Comparison of ENCODE assay signal across 18 cellular contexts in genomic region chr16:4884972-4885874, GRCh38. TPM values are rescaled to one million over a fixed set of nuclear protein-coding genes. Genes with fewer than 3 reads are reported as not detected.
DNase-seq lines count a peak whose midpoint lies in the region; ATAC-seq, FAIRE-seq and TF ChIP-seq lines count a peak whose summit lies in the region.
"Had no signal": no experiment of that assay in that cellular context is flagged by ENCODE, and none has a peak within 500 bp of the region (broad histone marks: within the 10 kb centered on the region; RNA-seq: fewer than 3 reads in every experiment).

No MANE protein-coding gene starts in this region.

- BruUV-seq in GM12878 (replicated peaks; lab: Mats Ljungman, UMichigan): no TSS peak

- TF ChIP-seq CTCF in natural killer cell (IDR thresholded peaks at IDR 0.05) (no peak), GM12878 (IDR thresholded peaks at IDR 0.05 in 2 of 3, conservative IDR thresholded peaks at IDR 0.05 in 1 of 3; ENCODE audit: control insufficient read depth in 2 of 3, extremely low read depth in 1 of 3, insufficient read depth in 1 of 3, low read depth in 3 of 3, low read length in 3 of 3) (no peak), nephron progenitor cell (IDR thresholded peaks at IDR 0.05) (no peak)

- ATAC-seq in natural killer cell (no peak), GM12878 (no peak), HG02610 (IDR thresholded peaks at IDR 0.05; ENCODE audit: unreplicated experiment) (no peak), HG02571 (IDR thresholded peaks at IDR 0.05; ENCODE audit: unreplicated experiment) (no peak)
- no peak for ATAC-seq in natural killer cell treated with Interleukin-12 subunit alpha and Interleukin-12 subunit beta and Interleukin-15 and Interleukin-18, amount 100 ng/mL, for 72 hours
- ATAC-seq: A549, Panc1 had no signal

- SMC1A ChIA-PET in GM12878 (lab: Charles Lee; ENCODE audit: uncharacterized antibody, unreplicated experiment): no interaction called here

- in situ Hi-C loops in GM12878 (cut with MboI): no loop called here

- H4K20me1 ChIP-seq in GM12878 (ENCODE audit: control insufficient read depth, insufficient read depth): no peaks in the 10 kb centered on the region

- H3K27ac ChIP-seq in GM12878 (ENCODE audit: control insufficient read depth, insufficient read depth): no peak overlapping the region
- H3K27ac ChIP-seq: A549; BLaER1 treated with 17β-estradiol and CSF1 and Interleukin-3, amounts not matched to agents 10 nM and 100 nM; SK-N-MC had no signal

- no peaks in the 10 kb centered on the region for H3K27me3 Mint-ChIP-seq in natural killer cell (ENCODE audit: low read depth in 2 of 2)
- H3K27me3 Mint-ChIP-seq in natural killer cell treated with Interleukin-12 subunit alpha and Interleukin-12 subunit beta and Interleukin-15 and Interleukin-18, amount 100 ng/mL, for 72 hours: no peaks in the 10 kb centered on the region
- H3K27me3 Mint-ChIP-seq in nephron progenitor cell (ENCODE audit: low read depth, poor library complexity): peaks cover 3% of the 10 kb centered on the region

- peaks cover 0 to 10% of the 10 kb centered on the region in 2 experiments; a peak in 3 of 4 replicates for H3K36me3 ChIP-seq in GM12878 (ENCODE audit: control insufficient read depth in 2 of 2, insufficient read depth in 2 of 2, low read length in 1 of 2)

- WGBS in GM12878 (ENCODE audit: insufficient coverage, insufficient replicate concordance, low lambda C conversion rate, missing lambda C conversion rate): 96% methylated on average over 45 of the region's 45 CpGs

- no peaks in the 10 kb centered on the region for H3K9me3 Mint-ChIP-seq in natural killer cell
- H3K9me3 Mint-ChIP-seq in natural killer cell treated with Interleukin-12 subunit alpha and Interleukin-12 subunit beta and Interleukin-15 and Interleukin-18, amount 100 ng/mL, for 72 hours: no peaks in the 10 kb centered on the region
- no peaks in the 10 kb centered on the region for H3K9me3 Mint-ChIP-seq in nephron progenitor cell

- TF ChIP-seq POLR2A in GM12878 (IDR thresholded peaks at IDR 0.05; ENCODE audit: low read depth, low read length): 0 out of 2 replicates have a peak, but pooled peaks have one; percentile 15

- H3K9ac ChIP-seq in GM12878 (ENCODE audit: control insufficient read depth, insufficient read depth, low read length): no peak overlapping the region
- H3K9ac ChIP-seq: BLaER1 treated with 17β-estradiol and CSF1 and Interleukin-3, amounts not matched to agents 10 nM and 100 nM had no signal

- H2AFZ ChIP-seq in GM12878 (ENCODE audit: control insufficient read depth, low read depth, low read length): no peak overlapping the region

- POLR2A ChIA-PET in GM12878 (lab: Charles Lee): no interaction called here

- no peak for TF ChIP-seq EP300 in GM12878 (IDR thresholded peaks at IDR 0.05; ENCODE audit: borderline replicate concordance in 1 of 2, control insufficient read depth in 1 of 2, low read depth in 2 of 2, low read length in 2 of 2)

- CTCF ChIA-PET in GM12878 (lab: Yijun Ruan, JAX): no interaction called here

- FAIRE-seq in GM12878 (lab: Jason Lieb, UNC) (no peak), RCC 7860 (lab: Jason Lieb, UNC) (no peak)
- FAIRE-seq: A549, GM19239 had no signal

- RAD21 ChIA-PET in GM12878 (lab: Charles Lee; ENCODE audit: unreplicated experiment): no interaction called here

- no peaks in the 10 kb centered on the region for H3K9me3 ChIP-seq in GM12878 (replicated peaks; ENCODE audit: control insufficient read depth, insufficient read depth, low read length)
- H3K9me3 ChIP-seq: A549; BLaER1 treated with 17β-estradiol and CSF1 and Interleukin-3, amounts not matched to agents 10 nM and 100 nM had no signal

- DNase-seq in natural killer cell (no peak), GM12878 (ENCODE audit: low read depth, low spot score) (no peak), nephron progenitor cell (no peak), RCC 7860 (ENCODE audit: low spot score) (no peak)
- no peak for DNase-seq in natural killer cell treated with Interleukin-12 subunit alpha and Interleukin-12 subunit beta and Interleukin-15 and Interleukin-18, amount 100 ng/mL, for 72 hours (ENCODE audit: low spot score)
- DNase-seq in effector CD8-positive, alpha-beta T cell (lab: John Stamatoyannopoulos, UW): no peak
- DNase-seq: DMS153, Karpas-422, NCI-H187, NCI-H446, Right ventricle myocardium superior had no signal

- no peak for TF ChIP-seq RAD21 in GM12878 (IDR thresholded peaks at IDR 0.05; ENCODE audit: insufficient read depth, low read depth, low read length)

- H3K27ac Mint-ChIP-seq in natural killer cell (peak overlapping the region; percentile 57 to 76), nephron progenitor cell (peak overlapping the region; percentile 88)
- H3K27ac Mint-ChIP-seq in natural killer cell treated with Interleukin-12 subunit alpha and Interleukin-12 subunit beta and Interleukin-15 and Interleukin-18, amount 100 ng/mL, for 72 hours: peak overlapping the region in 1 of 2 donors; percentile 54

- H3K4me3 Mint-ChIP-seq in natural killer cell: no peak overlapping the region
- H3K4me3 Mint-ChIP-seq in natural killer cell treated with Interleukin-12 subunit alpha and Interleukin-12 subunit beta and Interleukin-15 and Interleukin-18, amount 100 ng/mL, for 72 hours: no peak overlapping the region
- no peak overlapping the region for H3K4me3 Mint-ChIP-seq in nephron progenitor cell

- peaks cover 10 to 12% of the 10 kb centered on the region in 2 donors for H3K4me1 Mint-ChIP-seq in natural killer cell
- H3K4me1 Mint-ChIP-seq in natural killer cell treated with Interleukin-12 subunit alpha and Interleukin-12 subunit beta and Interleukin-15 and Interleukin-18, amount 100 ng/mL, for 72 hours (ENCODE audit: low read depth in 2 of 2): peaks cover 0 to 9% of the 10 kb centered on the region in 2 donors
- H3K4me1 Mint-ChIP-seq in nephron progenitor cell: no peaks in the 10 kb centered on the region

- intact Hi-C loops in natural killer cell (cut with micrococcal nuclease): no loop called here
- intact Hi-C loops in GM12878 (cut with micrococcal nuclease; ENCODE audit: unreplicated experiment): no loop called here

- no peak overlapping the region for H3K4me3 ChIP-seq in GM12878
- H3K4me3 ChIP-seq: A549; BLaER1 treated with 17β-estradiol and CSF1 and Interleukin-3, amounts not matched to agents 10 nM and 100 nM; SK-N-MC had no signal

- H3K36me3 Mint-ChIP-seq in natural killer cell (peaks cover 23% of the 10 kb centered on the region), nephron progenitor cell (ENCODE audit: low read depth) (peaks cover 66% of the 10 kb centered on the region)
- peaks cover 22% of the 10 kb centered on the region for H3K36me3 Mint-ChIP-seq in natural killer cell treated with Interleukin-12 subunit alpha and Interleukin-12 subunit beta and Interleukin-15 and Interleukin-18, amount 100 ng/mL, for 72 hours

- no peaks in the 10 kb centered on the region for H3K79me2 ChIP-seq in GM12878 (ENCODE audit: control insufficient read depth, insufficient read depth, low read length)

- H3K27me3 ChIP-seq in GM12878 (replicated peaks in 1 of 2; ENCODE audit: control insufficient read depth in 2 of 2, insufficient read depth in 2 of 2, low read length in 1 of 2): no peaks in the 10 kb centered on the region
- H3K27me3 ChIP-seq: BLaER1 treated with 17β-estradiol and CSF1 and Interleukin-3, amounts not matched to agents 10 nM and 100 nM had no signal

- no peaks in the 10 kb centered on the region for H3K4me1 ChIP-seq in GM12878 (ENCODE audit: control insufficient read depth, insufficient read depth, low read length)
- H3K4me1 ChIP-seq: A549; BLaER1 treated with 17β-estradiol and CSF1 and Interleukin-3, amounts not matched to agents 10 nM and 100 nM had no signal

- H3K4me2 ChIP-seq in GM12878 (ENCODE audit: control insufficient read depth, insufficient read depth): no peak overlapping the region
- H3K4me2 ChIP-seq: A549; BLaER1 treated with 17β-estradiol and CSF1 and Interleukin-3, amounts not matched to agents 10 nM and 100 nM had no signal

RNA-seq across cellular contexts. Expression of gene UBN1, which starts 37.9 kb away (rescaled TPM):
- 10 to 100 TPM; 70.5 to 81.6 (median 79.9) TPM for total RNA-seq in natural killer cell
- 10 to 100 TPM; 43.8 to 55.9 TPM for total RNA-seq in natural killer cell treated with Interleukin-12 subunit alpha and Interleukin-12 subunit beta and Interleukin-15 and Interleukin-18, amount 100 ng/mL, for 72 hours
- 39.4 and 43.9 TPM in 2 replicates for total RNA-seq in GM12878 (2013; cell fraction: nucleolus; rRNA removed)
- 12.4 and 14.2 TPM in 2 replicates for total RNA-seq in GM12878 (2014; rRNA removed)
- 11.8 and 13.6 TPM in 2 replicates for total RNA-seq in GM12878 (2014; rRNA removed; fragmentation: Illumina TruSeq; extraction: Trizol)
- 28.0 and 32.5 TPM in 2 replicates for total RNA-seq in GM12878 (2021)
- 12.0 TPM for polyA plus RNA-seq in GM12878 (2011; ENCODE audit: low read depth)
- 7.8 and 10.5 TPM in 2 replicates for polyA plus RNA-seq in GM12878 (2011; rRNA removed)
- polyA plus RNA-seq in GM12878 (2011; cell fraction: cytosol; rRNA removed): 12.5 and 14.0 TPM in 2 replicates
- polyA plus RNA-seq in GM12878 (2011; cell fraction: nucleus; rRNA removed): 25.8 and 36.6 TPM in 2 replicates
- polyA plus RNA-seq in GM12878 (2012): 15.8 and 17.6 TPM in 2 replicates
- polyA plus RNA-seq in GM12878 (2014; fragmentation: Illumina TruSeq; extraction: Trizol): 17.5 and 23.2 TPM in 2 replicates
- polyA plus RNA-seq in GM12878 (2014; fragmentation: Nextera tagmentation; extraction: Ambion mirVana): 1 to 10 TPM; 2.1 to 2.2 TPM
- 16.8 and 18.8 TPM in 2 replicates for polyA plus RNA-seq in GM12878 (2014; rRNA removed)
- 10 to 100 TPM; 12.6 to 14.6 TPM for polyA plus RNA-seq in GM12878 (2016; fragmentation: Nextera tagmentation; extraction: Ambion mirVana)
- polyA minus RNA-seq in GM12878 (2011; rRNA and poly(A)+ RNA removed): 16.2 and 23.3 TPM in 2 replicates
- polyA minus RNA-seq in GM12878 (2011; cell fraction: cytosol; rRNA and poly(A)+ RNA removed): 5.1 and 8.0 TPM in 2 replicates
- 11.2 and 28.0 TPM in 2 replicates for polyA minus RNA-seq in GM12878 (2011; cell fraction: nucleus; rRNA and poly(A)+ RNA removed)

RNA-seq across cellular contexts. Expression of gene GLYR1, which starts 38.1 kb away (rescaled TPM):
- total RNA-seq in natural killer cell: 100 to 1,000 TPM; 112 to 129 (median 125) TPM
- total RNA-seq in natural killer cell treated with Interleukin-12 subunit alpha and Interleukin-12 subunit beta and Interleukin-15 and Interleukin-18, amount 100 ng/mL, for 72 hours: 100 to 1,000 TPM; 126 to 156 TPM
- total RNA-seq in GM12878 (2013; cell fraction: nucleolus; rRNA removed): 63.8 and 64.6 TPM in 2 replicates
- 31.1 and 40.9 TPM in 2 replicates for total RNA-seq in GM12878 (2014; rRNA removed)
- 48.8 and 50.3 TPM in 2 replicates for total RNA-seq in GM12878 (2014; rRNA removed; fragmentation: Illumina TruSeq; extraction: Trizol)
- 81.9 and 90.2 TPM in 2 replicates for total RNA-seq in GM12878 (2021)
- polyA plus RNA-seq in GM12878 (2011; ENCODE audit: low read depth): 18.7 TPM
- 49.7 and 50.4 TPM in 2 replicates for polyA plus RNA-seq in GM12878 (2011; rRNA removed)
- polyA plus RNA-seq in GM12878 (2011; cell fraction: cytosol; rRNA removed): 46.6 and 56.8 TPM in 2 replicates
- polyA plus RNA-seq in GM12878 (2011; cell fraction: nucleus; rRNA removed): 46.2 and 60.9 TPM in 2 replicates
- 31.8 and 36.9 TPM in 2 replicates for polyA plus RNA-seq in GM12878 (2012)
- 82.7 and 83.3 TPM in 2 replicates for polyA plus RNA-seq in GM12878 (2014; fragmentation: Illumina TruSeq; extraction: Trizol)
- 10 to 100 TPM in 1 of 2 experiments, 1 to 10 TPM in 1; 7.3 to 10.1 TPM for polyA plus RNA-seq in GM12878 (2014; fragmentation: Nextera tagmentation; extraction: Ambion mirVana)
- 69.7 and 74.8 TPM in 2 replicates for polyA plus RNA-seq in GM12878 (2014; rRNA removed)
- polyA plus RNA-seq in GM12878 (2016; fragmentation: Nextera tagmentation; extraction: Ambion mirVana): 10 to 100 TPM; 63.9 to 68.9 TPM
- polyA minus RNA-seq in GM12878 (2011; rRNA and poly(A)+ RNA removed): 34.6 and 53.1 TPM in 2 replicates
- 14.2 and 14.7 TPM in 2 replicates for polyA minus RNA-seq in GM12878 (2011; cell fraction: cytosol; rRNA and poly(A)+ RNA removed)
- polyA minus RNA-seq in GM12878 (2011; cell fraction: nucleus; rRNA and poly(A)+ RNA removed): 26.4 and 31.8 TPM in 2 replicates

RNA-seq across cellular contexts. Expression of gene PPL, which starts 51.7 kb away (rescaled TPM):
- total RNA-seq in natural killer cell (not detected), GM12878 (2014; rRNA removed) (0.05 and 0.06 TPM in 2 replicates), GM12878 (2014; rRNA removed; fragmentation: Illumina TruSeq; extraction: Trizol) (0.04 TPM in 1 of 2 replicates, not detected in the other), GM12878 (2021) (0.11 and 0.18 TPM in 2 replicates)
- total RNA-seq in natural killer cell treated with Interleukin-12 subunit alpha and Interleukin-12 subunit beta and Interleukin-15 and Interleukin-18, amount 100 ng/mL, for 72 hours: not detected
- total RNA-seq in GM12878 (2013; cell fraction: nucleolus; rRNA removed): not detected in 2 replicates
- 0.29 TPM for polyA plus RNA-seq in GM12878 (2011; ENCODE audit: low read depth)
- polyA plus RNA-seq in GM12878 (2011; rRNA removed) (0.04 TPM in 1 of 2 replicates, not detected in the other), GM12878 (2014; fragmentation: Illumina TruSeq; extraction: Trizol) (0.03 TPM in 1 of 2 replicates, not detected in the other), GM12878 (2014; fragmentation: Nextera tagmentation; extraction: Ambion mirVana) (not detected), GM12878 (2014; rRNA removed) (0.03 and 0.04 TPM in 2 replicates), GM12878 (2016; fragmentation: Nextera tagmentation; extraction: Ambion mirVana) (under 1 TPM; 0.19 to 0.47 TPM)
- polyA plus RNA-seq in GM12878 (2011; cell fraction: cytosol; rRNA removed): 0.03 TPM in 2 replicates
- polyA plus RNA-seq in GM12878 (2011; cell fraction: nucleus; rRNA removed): 0.12 and 0.18 TPM in 2 replicates
- polyA plus RNA-seq in GM12878 (2012): 0.11 and 0.14 TPM in 2 replicates
- polyA minus RNA-seq in GM12878 (2011; rRNA and poly(A)+ RNA removed): 0.05 TPM in 1 of 2 replicates, not detected in the other
- polyA minus RNA-seq in GM12878 (2011; cell fraction: cytosol; rRNA and poly(A)+ RNA removed): 0.31 TPM in 1 of 2 replicates, not detected in the other
- not detected in 2 replicates for polyA minus RNA-seq in GM12878 (2011; cell fraction: nucleus; rRNA and poly(A)+ RNA removed)
